2 cellular contexts compared by ENCODE assay signal in genomic region chr5:96883871-96884270, GRCh38.
TF ChIP-seq lines count a peak whose summit lies in the region.

No MANE protein-coding gene starts in this region.

TF ChIP-seq in GM12878, 131 proteins besides CTCF, POLR2A, EP300 and RAD21:
- TF ChIP-seq RCOR1 (conservative IDR thresholded peaks at IDR 0.05; ENCODE audit: low read depth, low read length) (no peak), CHD2 (IDR thresholded peaks at IDR 0.05; ENCODE audit: borderline replicate concordance, low read depth, low read length) (no peak), NR2F1 (conservative IDR thresholded peaks at IDR 0.05) (no peak), FOS (IDR thresholded peaks at IDR 0.05; ENCODE audit: borderline replicate concordance, extremely low read depth, insufficient read length) (no peak), MYC (IDR thresholded peaks at IDR 0.05; ENCODE audit: insufficient read depth, insufficient read length, insufficient replicate concordance, low read length, severe bottlenecking) (no peak), ASH2L (IDR thresholded peaks at IDR 0.05; ENCODE audit: borderline replicate concordance, low read depth) (no peak)
TF ChIP-seq in GM12878: peak in this region for 0.

TF ChIP-seq in WTC11, 78 proteins besides CTCF, POLR2A, EP300 and RAD21:
- TF ChIP-seq ZMAT4 (CRISPR knock-in tag; IDR thresholded peaks at IDR 0.05), result no peak
- TF ChIP-seq SOX15 (CRISPR knock-in tag; IDR thresholded peaks at IDR 0.05), result no peak
- TF ChIP-seq GTF2I (CRISPR knock-in tag; conservative IDR thresholded peaks at IDR 0.05), result no peak
- no peak for TF ChIP-seq TEAD1 (CRISPR knock-in tag; IDR thresholded peaks at IDR 0.05)
- no peak for TF ChIP-seq AFF4 (CRISPR knock-in tag; IDR thresholded peaks at IDR 0.05; ENCODE audit: borderline replicate concordance)
- TF ChIP-seq ZBTB43 (CRISPR knock-in tag; IDR thresholded peaks at IDR 0.05), result no peak
- TF ChIP-seq GABPB1 (CRISPR knock-in tag; IDR thresholded peaks at IDR 0.05), result no peak
- TF ChIP-seq ZNF263 (CRISPR knock-in tag; IDR thresholded peaks at IDR 0.05; ENCODE audit: low read depth), result no peak
- no peak for TF ChIP-seq ATF3 (CRISPR knock-in tag; conservative IDR thresholded peaks at IDR 0.05)
- no peak for TF ChIP-seq E2F4 (CRISPR knock-in tag; IDR thresholded peaks at IDR 0.05; ENCODE audit: borderline replicate concordance, low read depth)
- no peak for TF ChIP-seq ATF2 (CRISPR knock-in tag; IDR thresholded peaks at IDR 0.05; ENCODE audit: borderline replicate concordance, low read depth)
- no peak for TF ChIP-seq E2F1 (CRISPR knock-in tag; IDR thresholded peaks at IDR 0.05)
- no peak for TF ChIP-seq CDX4 (CRISPR knock-in tag; IDR thresholded peaks at IDR 0.05; ENCODE audit: borderline replicate concordance)
- TF ChIP-seq JAZF1 (CRISPR knock-in tag; IDR thresholded peaks at IDR 0.05), result no peak
TF ChIP-seq in WTC11: peak in this region for 0.
